ENCODE assay signal across 8 cellular contexts in the genomic region with DNA sequence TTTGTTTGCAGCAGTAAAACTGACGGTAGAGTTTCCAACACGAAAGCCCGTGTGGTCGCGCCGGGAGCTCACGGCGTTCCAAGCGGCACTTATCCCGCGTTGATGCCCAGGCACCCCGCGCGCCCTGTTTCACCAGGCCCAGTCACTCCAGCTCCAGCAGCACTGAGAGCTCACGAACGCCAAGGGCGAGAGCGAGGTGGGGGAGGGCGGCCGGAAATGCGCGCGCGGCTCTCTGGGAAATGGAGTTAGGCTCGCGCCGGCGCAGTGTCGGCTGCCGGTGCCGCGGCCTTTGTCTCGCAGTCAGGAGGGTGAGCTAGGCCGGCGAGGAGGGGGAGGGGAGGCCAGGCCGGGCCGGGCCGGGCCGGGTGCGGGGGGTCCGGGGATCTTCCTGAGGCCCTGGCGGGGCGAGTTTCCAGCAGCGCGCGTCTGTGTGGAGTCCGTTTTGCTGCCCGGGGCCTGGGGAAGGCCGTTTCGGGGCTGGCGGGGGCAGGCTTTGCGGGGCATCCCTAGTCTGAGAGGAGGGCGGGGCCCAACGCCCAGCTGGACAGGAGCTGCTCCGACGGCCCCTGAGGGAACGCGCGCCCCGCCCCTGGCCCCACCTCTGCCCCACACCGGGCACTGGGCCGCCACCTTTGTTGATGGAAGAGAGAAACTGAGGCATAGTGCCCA. TPM values are rescaled to one million over a fixed set of nuclear protein-coding genes. Genes with fewer than 3 reads are reported as not detected.
DNase-seq lines count a peak whose midpoint lies in the region; ATAC-seq and TF ChIP-seq lines count a peak whose summit lies in the region.

A gene (plus strand): TSS at position 280 of the 669 bp plus-strand sequence. CDS start 721 bp downstream, outside the sequence.

- POLR2A ChIA-PET in CD8-positive, alpha-beta T cell (lab: Charles Lee) = interaction anchor here (0.9 to 1.1 kb wide), 2 partner anchors 56 to 822 kb away, joined by 3 read pairs; no protein-coding TSS in a partner anchor

- H3K9me3 Mint-ChIP-seq in CD8-positive, alpha-beta T cell = peaks cover 26% of the 10 kb centered on the region
- peaks cover 54% of the 10 kb centered on the region for H3K9me3 Mint-ChIP-seq in activated naive CD4-positive, alpha-beta T cell treated with anti-CD3 and anti-CD28 coated beads, Interleukin-2, amount 10 ng/mL, durations not matched to agents 7 days and 5 days
- peaks cover 70% of the 10 kb centered on the region for H3K9me3 Mint-ChIP-seq in neural progenitor cell
- peaks cover 31% of the 10 kb centered on the region for H3K9me3 Mint-ChIP-seq in stimulated activated memory B cell treated with anti-CD40 and anti-IgM and Interleukin-4, amounts not matched to agents 10 μg/mL and 1 μg/mL and 100 μg/mL, for 72 hours

- H3K9me3 ChIP-seq in CD8-positive, alpha-beta T cell (ENCODE audit: low read length) = peaks cover 10% of the 10 kb centered on the region
- H3K9me3 ChIP-seq in gastroesophageal sphincter (peaks cover 0 to 50% (median 0%) of the 10 kb centered on the region in 3 donors), neural progenitor cell (ENCODE audit: low read depth) (no peaks in the 10 kb centered on the region)

- no peaks in the 10 kb centered on the region for H3K79me2 ChIP-seq in neural progenitor cell (ENCODE audit: low read depth)

- peak within 1 kb of the TSS; percentile 71 for H3K4me2 ChIP-seq in neural progenitor cell

- H3K9ac ChIP-seq in neural progenitor cell = peak within 1 kb of the TSS; percentile 75

- peak; percentile 50 to 59 for TF ChIP-seq POLR2A in gastroesophageal sphincter (IDR thresholded peaks at IDR 0.05)

- peaks cover 6% of the 10 kb centered on the region for H3F3A ChIP-seq in neural progenitor cell (ENCODE audit: low read depth)

- peak; percentile 95 for ATAC-seq in CD8-positive, alpha-beta T cell
- ATAC-seq in gastroesophageal sphincter = peak; percentile 97
- peak; percentile 91 for ATAC-seq in stimulated activated memory B cell treated with anti-CD40 and anti-IgM and Interleukin-4, amounts not matched to agents 10 μg/mL and 1 μg/mL and 100 μg/mL, for 72 hours
- ATAC-seq in GM19397 (IDR thresholded peaks at IDR 0.05; ENCODE audit: unreplicated experiment) = no peak

- H3K4me3 ChIP-seq in CD8-positive, alpha-beta T cell (ENCODE audit: low read depth, low read length) = peak within 1 kb of the TSS; percentile 48
- H3K4me3 ChIP-seq in gastroesophageal sphincter (peak within 1 kb of the TSS; percentile 58 to 71), neural progenitor cell (peak within 1 kb of the TSS; percentile 62)

- peaks cover 45% of the 10 kb centered on the region for H3K36me3 Mint-ChIP-seq in CD8-positive, alpha-beta T cell
- H3K36me3 Mint-ChIP-seq in activated naive CD4-positive, alpha-beta T cell treated with anti-CD3 and anti-CD28 coated beads, Interleukin-2, amount 10 ng/mL, durations not matched to agents 7 days and 5 days = peaks cover 19% of the 10 kb centered on the region
- H3K36me3 Mint-ChIP-seq in neural progenitor cell = peaks cover 11% of the 10 kb centered on the region
- H3K36me3 Mint-ChIP-seq in stimulated activated memory B cell treated with anti-CD40 and anti-IgM and Interleukin-4, amounts not matched to agents 10 μg/mL and 1 μg/mL and 100 μg/mL, for 72 hours = peaks cover 56% of the 10 kb centered on the region

- TF ChIP-seq EP300 in gastroesophageal sphincter (IDR thresholded peaks at IDR 0.05) = no peak

- H3K36me3 ChIP-seq in CD8-positive, alpha-beta T cell (ENCODE audit: insufficient read depth, low read length) = no peaks in the 10 kb centered on the region
- H3K36me3 ChIP-seq in gastroesophageal sphincter (peaks cover 0 to 28% of the 10 kb centered on the region in 2 donors), neural progenitor cell (peaks cover under 1% of the 10 kb centered on the region)

- peak within 1 kb of the TSS; percentile 37 for H3K27ac ChIP-seq in CD8-positive, alpha-beta T cell (ENCODE audit: low read depth, low read length)
- H3K27ac ChIP-seq in gastroesophageal sphincter (peak within 1 kb of the TSS; percentile 79 to 95 (median 92)), neural progenitor cell (peak within 1 kb of the TSS; percentile 85)

- no peaks in the 10 kb centered on the region for H3K27me3 ChIP-seq in CD8-positive, alpha-beta T cell (ENCODE audit: insufficient read depth, low read length)
- no peaks in the 10 kb centered on the region for H3K27me3 ChIP-seq in gastroesophageal sphincter
- H3K27me3 ChIP-seq in neural progenitor cell = no peaks in the 10 kb centered on the region

- no CpG with 5 or more reads among the region's 62 CpGs for WGBS in gastroesophageal sphincter (ENCODE audit: low coverage in 1 of 2), 2 donors

- peaks cover 5% of the 10 kb centered on the region for H3K4me1 Mint-ChIP-seq in CD8-positive, alpha-beta T cell (ENCODE audit: low read depth)
- H3K4me1 Mint-ChIP-seq in activated naive CD4-positive, alpha-beta T cell treated with anti-CD3 and anti-CD28 coated beads, Interleukin-2, amount 10 ng/mL, durations not matched to agents 7 days and 5 days = peaks cover 5% of the 10 kb centered on the region
- H3K4me1 Mint-ChIP-seq in neural progenitor cell = peaks cover 3% of the 10 kb centered on the region
- H3K4me1 Mint-ChIP-seq in stimulated activated memory B cell treated with anti-CD40 and anti-IgM and Interleukin-4, amounts not matched to agents 10 μg/mL and 1 μg/mL and 100 μg/mL, for 72 hours = peaks cover 12% of the 10 kb centered on the region

- peaks cover 16% of the 10 kb centered on the region for H3K27me3 Mint-ChIP-seq in CD8-positive, alpha-beta T cell (ENCODE audit: low read depth)
- H3K27me3 Mint-ChIP-seq in activated naive CD4-positive, alpha-beta T cell treated with anti-CD3 and anti-CD28 coated beads, Interleukin-2, amount 10 ng/mL, durations not matched to agents 7 days and 5 days = no peaks in the 10 kb centered on the region
- peaks cover 13% of the 10 kb centered on the region for H3K27me3 Mint-ChIP-seq in neural progenitor cell (ENCODE audit: insufficient read depth, low read depth)
- H3K27me3 Mint-ChIP-seq in stimulated activated memory B cell treated with anti-CD40 and anti-IgM and Interleukin-4, amounts not matched to agents 10 μg/mL and 1 μg/mL and 100 μg/mL, for 72 hours = peaks cover 34% of the 10 kb centered on the region

- intact Hi-C loops in CD8-positive, alpha-beta T cell (cut with DNase I, micrococcal nuclease) = loop anchor here in 1 of 2 experiments (1.0 kb wide), 1 partner anchor 57 kb away; a partner anchor contains a TSS

- DNase-seq in CD8-positive, alpha-beta T cell = peak; percentile 32 to 79 (median 64)
- DNase-seq in NCI-H524 (lab: John Stamatoyannopoulos, UW) (peak; percentile 84 to 87), neural progenitor cell (ENCODE audit: low spot score) (peak; percentile 91), SKM-1 (lab: John Stamatoyannopoulos, UW; ENCODE audit: unreplicated experiment) (no peak)
- DNase-seq in activated naive CD4-positive, alpha-beta T cell treated with anti-CD3 and anti-CD28 coated beads, Interleukin-2, amount 10 ng/mL, durations not matched to agents 7 days and 5 days = peak; percentile 67

- peak within 1 kb of the TSS; percentile 90 for H3K27ac Mint-ChIP-seq in CD8-positive, alpha-beta T cell
- peak within 1 kb of the TSS; percentile 67 for H3K27ac Mint-ChIP-seq in activated naive CD4-positive, alpha-beta T cell treated with anti-CD3 and anti-CD28 coated beads, Interleukin-2, amount 10 ng/mL, durations not matched to agents 7 days and 5 days
- peak within 1 kb of the TSS; percentile 91 for H3K27ac Mint-ChIP-seq in neural progenitor cell
- H3K27ac Mint-ChIP-seq in stimulated activated memory B cell treated with anti-CD40 and anti-IgM and Interleukin-4, amounts not matched to agents 10 μg/mL and 1 μg/mL and 100 μg/mL, for 72 hours = peak within 1 kb of the TSS; percentile 76

- H2AFZ ChIP-seq in neural progenitor cell (replicated peaks) = peak within 1 kb of the TSS; percentile 27

- TF ChIP-seq CTCF in CD8-positive, alpha-beta T cell (IDR thresholded peaks at IDR 0.05) = no peak
- TF ChIP-seq CTCF in gastroesophageal sphincter (IDR thresholded peaks at IDR 0.05) (peak in 1 of 4 experiments; percentile 13), neural progenitor cell (IDR thresholded peaks at IDR 0.05) (no peak)

- CTCF ChIA-PET in CD8-positive, alpha-beta T cell (lab: Charles Lee) = interaction anchor here (1.1 kb wide), 1 partner anchor 652 kb away, joined by 3 read pairs; no protein-coding TSS in a partner anchor
- CTCF ChIA-PET in activated naive CD4-positive, alpha-beta T cell treated with anti-CD3 and anti-CD28 coated beads, Interleukin-2, amount 10 ng/mL, durations not matched to agents 7 days and 5 days (lab: Charles Lee) = no interaction called here

- H3K4me3 Mint-ChIP-seq in CD8-positive, alpha-beta T cell = peak within 1 kb of the TSS; percentile 82
- H3K4me3 Mint-ChIP-seq in activated naive CD4-positive, alpha-beta T cell treated with anti-CD3 and anti-CD28 coated beads, Interleukin-2, amount 10 ng/mL, durations not matched to agents 7 days and 5 days = peak within 1 kb of the TSS; percentile 65
- H3K4me3 Mint-ChIP-seq in neural progenitor cell = peak within 1 kb of the TSS; percentile 80
- peak within 1 kb of the TSS; percentile 77 for H3K4me3 Mint-ChIP-seq in stimulated activated memory B cell treated with anti-CD40 and anti-IgM and Interleukin-4, amounts not matched to agents 10 μg/mL and 1 μg/mL and 100 μg/mL, for 72 hours

- H4K20me1 ChIP-seq in neural progenitor cell (ENCODE audit: low read depth) = no peaks in the 10 kb centered on the region

- no peaks in the 10 kb centered on the region for H3K4me1 ChIP-seq in CD8-positive, alpha-beta T cell (ENCODE audit: insufficient read depth, low read length)
- H3K4me1 ChIP-seq in gastroesophageal sphincter = peaks cover 0 to 41% (median 0%) of the 10 kb centered on the region in 3 donors
- H3K4me1 ChIP-seq in neural progenitor cell = peaks cover 8% of the 10 kb centered on the region

RNA-seq across cellular contexts. Expression of the gene that starts here (rescaled TPM):
- total RNA-seq in CD8-positive, alpha-beta T cell = 1 to 10 TPM; 1.2 to 1.4 TPM
- total RNA-seq in gastroesophageal sphincter (1 to 10 TPM; 5.8 to 9.0 (median 7.5) TPM), neural progenitor cell (ENCODE audit: low replicate concordance) (9.5 and 11.1 TPM in 2 replicates)

Comparison
In these comparisons a context has a peak if more than half of its experiments do, and no peak if none do; other contexts are left out.
1. H3K27ac ChIP-seq: peak in every context shown above with its lines; median percentile 92 in gastroesophageal sphincter; 85 in neural progenitor cell; 37 in CD8-positive, alpha-beta T cell.